Comparison of ENCODE assay signal across 39 cellular contexts in the genomic region with DNA sequence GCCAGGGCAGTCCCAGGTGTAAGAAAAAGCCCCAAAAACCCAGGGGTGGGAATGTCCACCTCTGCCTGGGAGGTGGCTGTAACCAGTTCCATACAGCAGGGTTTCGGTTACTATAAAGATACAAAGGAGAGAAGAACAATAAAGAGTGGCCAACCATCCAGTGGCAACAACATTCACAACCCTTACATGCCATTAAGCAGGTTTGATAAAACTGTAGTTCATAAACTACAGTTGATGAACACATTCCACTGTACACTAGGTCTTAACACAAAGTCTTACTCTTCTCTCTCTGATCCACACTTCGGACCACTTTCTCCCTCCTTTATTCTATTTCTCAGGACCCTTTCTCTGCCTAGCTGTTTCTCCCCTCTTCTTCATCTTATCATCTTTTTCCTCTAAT.
"Had no signal": no experiment of that assay in that cellular context is flagged by ENCODE, and none has a peak within 500 bp of the region (broad histone marks: within the 10 kb centered on the region; RNA-seq: fewer than 3 reads in every experiment).

No MANE protein-coding gene starts in this region.

- H3K4me1 ChIP-seq: adrenal gland, ascending aorta, body of pancreas, breast epithelium had no signal

- H3K4me1 Mint-ChIP-seq: activated naive CD4-positive, alpha-beta T cell treated with anti-CD3 and anti-CD28 coated beads, Interleukin-2, amount 10 ng/mL, durations not matched to agents 7 days and 5 days; activated naive CD8-positive, alpha-beta T cell treated with anti-CD3 and anti-CD28 coated beads, Interleukin-2, amount 10 ng/mL, durations not matched to agents 7 days and 5 days; activated naive CD8-positive, alpha-beta T cell treated with anti-CD3 and anti-CD28 coated beads, Interleukin-2, amount 50 U/mL, for 24 hours; activated T-helper 17 cell treated with anti-CD3 and anti-CD28 coated beads, Interleukin-2, amount 50 U/mL, for 72 hours; central memory CD8-positive, alpha-beta T cell had no signal

- H3K36me3 ChIP-seq: adrenal gland, ascending aorta, brain microvascular endothelial cell, breast epithelium, cardiac muscle cell had no signal

- H3K27me3 ChIP-seq: adrenal gland, ascending aorta, body of pancreas, breast epithelium had no signal

- H3K27ac ChIP-seq: adrenal gland, ascending aorta, body of pancreas, brain microvascular endothelial cell, breast epithelium, cardiac muscle cell had no signal

- DNase-seq: activated effector memory CD4-positive, alpha-beta T cell treated with anti-CD3 and anti-CD28 coated beads, Interleukin-2, amount 50 U/mL, for 16 hours; activated effector memory CD4-positive, alpha-beta T cell treated with Interleukin-2 at 50 U/mL for 16 hours; activated gamma-delta T cell; activated gamma-delta T cell treated with Interleukin-2 at 50 U/mL for 16 hours; activated naive CD4-positive, alpha-beta T cell; activated naive CD4-positive, alpha-beta T cell treated with anti-CD3 and anti-CD28 coated beads for 36 hours; activated naive CD4-positive, alpha-beta T cell treated with anti-CD3 and anti-CD28 coated beads, Interleukin-2, amount 10 ng/mL, durations not matched to agents 7 days and 5 days; activated naive CD4-positive, alpha-beta T cell treated with anti-CD3 and anti-CD28 coated beads, Interleukin-2, amount 50 U/mL, for 16 hours; activated naive CD4-positive, alpha-beta T cell treated with Interleukin-2 at 50 U/mL for 16 hours; activated naive CD8-positive, alpha-beta T cell treated with anti-CD3 and anti-CD28 coated beads for 36 hours; activated naive CD8-positive, alpha-beta T cell treated with anti-CD3 and anti-CD28 coated beads, Interleukin-2, amount 10 ng/mL, durations not matched to agents 7 days and 5 days; activated naive CD8-positive, alpha-beta T cell treated with anti-CD3 and anti-CD28 coated beads, Interleukin-2, amount 50 U/mL, for 24 hours; activated T-cell treated with anti-CD3 and anti-CD28 coated beads, Interleukin-2, amount 50 U/mL, for 1 hour; activated T-cell treated with anti-CD3 and anti-CD28 coated beads, Interleukin-2, amount 50 U/mL, for 24 hours; activated T-cell treated with anti-CD3 and anti-CD28 coated beads, Interleukin-2, amount 50 U/mL, for 4 hours; activated T-cell treated with anti-CD3 and anti-CD28 coated beads, Interleukin-2, amount 50 U/mL, for 48 hours; activated T-cell treated with anti-CD3 and anti-CD28 coated beads, Interleukin-2, amount 50 U/mL, for 72 hours; adrenal gland; amniotic stem cell; amygdala; anterior cingulate cortex; aorta; body of pancreas; brain microvascular endothelial cell; caudate nucleus; central memory CD4-positive, alpha-beta T cell; cerebellar nuclear complex had no signal

- H3K4me3 ChIP-seq: adrenal gland, ascending aorta, body of pancreas, breast epithelium, cardiac muscle cell had no signal

- H3K36me3 Mint-ChIP-seq: activated naive CD4-positive, alpha-beta T cell treated with anti-CD3 and anti-CD28 coated beads, Interleukin-2, amount 10 ng/mL, durations not matched to agents 7 days and 5 days; activated naive CD4-positive, alpha-beta T cell treated with anti-CD3 and anti-CD28 coated beads, Interleukin-2, amount 50 U/mL, for 24 hours; activated naive CD4-positive, alpha-beta T cell treated with anti-CD3 and anti-CD28 coated beads, Interleukin-2, amount 50 U/mL, for 72 hours; activated naive CD8-positive, alpha-beta T cell; activated naive CD8-positive, alpha-beta T cell treated with anti-CD3 and anti-CD28 coated beads for 36 hours; activated naive CD8-positive, alpha-beta T cell treated with anti-CD3 and anti-CD28 coated beads, Interleukin-2, amount 10 ng/mL, durations not matched to agents 7 days and 5 days; brain had no signal

- H3K9me3 ChIP-seq: adrenal gland, ascending aorta, body of pancreas, breast epithelium had no signal

- H3K4me3 Mint-ChIP-seq: activated naive CD4-positive, alpha-beta T cell treated with anti-CD3 and anti-CD28 coated beads for 36 hours; activated naive CD4-positive, alpha-beta T cell treated with anti-CD3 and anti-CD28 coated beads, Interleukin-2, amount 10 ng/mL, durations not matched to agents 7 days and 5 days; activated naive CD4-positive, alpha-beta T cell treated with anti-CD3 and anti-CD28 coated beads, Interleukin-2, amount 50 U/mL, for 24 hours; activated naive CD8-positive, alpha-beta T cell; activated naive CD8-positive, alpha-beta T cell treated with anti-CD3 and anti-CD28 coated beads for 36 hours; activated naive CD8-positive, alpha-beta T cell treated with anti-CD3 and anti-CD28 coated beads, Interleukin-2, amount 10 ng/mL, durations not matched to agents 7 days and 5 days; activated naive CD8-positive, alpha-beta T cell treated with anti-CD3 and anti-CD28 coated beads, Interleukin-2, amount 50 U/mL, for 24 hours; activated T-cell treated with anti-CD3 and anti-CD28 coated beads, Interleukin-2, amount 50 U/mL, for 24 hours; activated T-cell treated with anti-CD3 and anti-CD28 coated beads, Interleukin-2, amount 50 U/mL, for 4 hours; activated T-cell treated with anti-CD3 and anti-CD28 coated beads, Interleukin-2, amount 50 U/mL, for 72 hours; activated T-helper 1 cell treated with anti-CD3 and anti-CD28 coated beads, Interleukin-12 subunit alpha, Interleukin-12 subunit beta, Interleukin-2, Interleukin-4 antibody, amounts not matched to agents 30 ng/mL and 10 ng/mL and 1 ng/mL, durations not matched to agents 14 hours and 24 hours and 36 hours; activated T-helper 17 cell treated with anti-CD3 and anti-CD28 coated beads, Interleukin-2, amount 50 U/mL, for 72 hours; brain; central memory CD8-positive, alpha-beta T cell had no signal

- H3K27me3 Mint-ChIP-seq: activated naive CD4-positive, alpha-beta T cell treated with anti-CD3 and anti-CD28 coated beads, Interleukin-2, amount 50 U/mL, for 24 hours; activated naive CD8-positive, alpha-beta T cell; activated naive CD8-positive, alpha-beta T cell treated with anti-CD3 and anti-CD28 coated beads for 36 hours; activated T-helper 17 cell treated with anti-CD3 and anti-CD28 coated beads, Interleukin-2, amount 50 U/mL, for 72 hours; central memory CD8-positive, alpha-beta T cell had no signal

- FAIRE-seq: bronchial epithelial cell had no signal

- H3K9me3 Mint-ChIP-seq: activated naive CD4-positive, alpha-beta T cell treated with anti-CD3 and anti-CD28 coated beads for 36 hours; activated naive CD4-positive, alpha-beta T cell treated with anti-CD3 and anti-CD28 coated beads, Interleukin-2, amount 10 ng/mL, durations not matched to agents 7 days and 5 days; activated naive CD4-positive, alpha-beta T cell treated with anti-CD3 and anti-CD28 coated beads, Interleukin-2, amount 50 U/mL, for 24 hours; activated naive CD4-positive, alpha-beta T cell treated with anti-CD3 and anti-CD28 coated beads, Interleukin-2, amount 50 U/mL, for 72 hours; activated naive CD8-positive, alpha-beta T cell treated with anti-CD3 and anti-CD28 coated beads for 36 hours; activated naive CD8-positive, alpha-beta T cell treated with anti-CD3 and anti-CD28 coated beads, Interleukin-2, amount 10 ng/mL, durations not matched to agents 7 days and 5 days; activated naive CD8-positive, alpha-beta T cell treated with anti-CD3 and anti-CD28 coated beads, Interleukin-2, amount 50 U/mL, for 24 hours; activated T-cell treated with anti-CD3 and anti-CD28 coated beads, Interleukin-2, amount 50 U/mL, for 24 hours; activated T-cell treated with anti-CD3 and anti-CD28 coated beads, Interleukin-2, amount 50 U/mL, for 4 hours; activated T-cell treated with anti-CD3 and anti-CD28 coated beads, Interleukin-2, amount 50 U/mL, for 72 hours; activated T-helper 1 cell treated with anti-CD3 and anti-CD28 coated beads, Interleukin-12 subunit alpha, Interleukin-12 subunit beta, Interleukin-2, Interleukin-4 antibody, amounts not matched to agents 30 ng/mL and 10 ng/mL and 1 ng/mL, durations not matched to agents 14 hours and 24 hours and 36 hours; activated T-helper 17 cell treated with anti-CD3 and anti-CD28 coated beads, Interleukin-2, amount 50 U/mL, for 72 hours; activated T-helper 2 cell treated with anti-CD3 and anti-CD28 coated beads, Interferon-gamma antibody, Interleukin-2, Interleukin-4, amounts not matched to agents 10 μg/mL and 5 μg/mL and 100 μg/mL, durations not matched to agents 14 hours and 24 hours and 36 hours; brain; central memory CD8-positive, alpha-beta T cell had no signal

- H3K27ac Mint-ChIP-seq: activated naive CD4-positive, alpha-beta T cell treated with anti-CD3 and anti-CD28 coated beads for 36 hours; activated naive CD4-positive, alpha-beta T cell treated with anti-CD3 and anti-CD28 coated beads, Interleukin-2, amount 10 ng/mL, durations not matched to agents 7 days and 5 days; activated naive CD4-positive, alpha-beta T cell treated with anti-CD3 and anti-CD28 coated beads, Interleukin-2, amount 50 U/mL, for 72 hours; activated naive CD8-positive, alpha-beta T cell; activated naive CD8-positive, alpha-beta T cell treated with anti-CD3 and anti-CD28 coated beads for 36 hours; activated naive CD8-positive, alpha-beta T cell treated with anti-CD3 and anti-CD28 coated beads, Interleukin-2, amount 10 ng/mL, durations not matched to agents 7 days and 5 days; activated naive CD8-positive, alpha-beta T cell treated with anti-CD3 and anti-CD28 coated beads, Interleukin-2, amount 50 U/mL, for 24 hours; activated T-cell treated with anti-CD3 and anti-CD28 coated beads, Interleukin-2, amount 50 U/mL, for 24 hours; activated T-cell treated with anti-CD3 and anti-CD28 coated beads, Interleukin-2, amount 50 U/mL, for 72 hours; activated T-helper 1 cell treated with anti-CD3 and anti-CD28 coated beads, Interleukin-12 subunit alpha, Interleukin-12 subunit beta, Interleukin-2, Interleukin-4 antibody, amounts not matched to agents 30 ng/mL and 10 ng/mL and 1 ng/mL, durations not matched to agents 14 hours and 24 hours and 36 hours; activated T-helper 17 cell treated with anti-CD3 and anti-CD28 coated beads, Interleukin-2, amount 50 U/mL, for 72 hours; activated T-helper 2 cell treated with anti-CD3 and anti-CD28 coated beads, Interferon-gamma antibody, Interleukin-2, Interleukin-4, amounts not matched to agents 10 μg/mL and 5 μg/mL and 100 μg/mL, durations not matched to agents 14 hours and 24 hours and 36 hours; brain had no signal
